In genomic region chr21:43644609-43645008, GRCh38 we compare ENCODE assay signal across 13 cellular contexts. TPM values are rescaled to one million over a fixed set of nuclear protein-coding genes. Genes with fewer than 3 reads are reported as not detected.
DNase-seq lines count a peak whose midpoint lies in the region; ATAC-seq and TF ChIP-seq lines count a peak whose summit lies in the region.
"Had no signal": no experiment of that assay in that cellular context is flagged by ENCODE, and none has a peak within 500 bp of the region (broad histone marks: within the 10 kb centered on the region; RNA-seq: fewer than 3 reads in every experiment).

No MANE protein-coding gene starts in this region.

- no peak for TF ChIP-seq CTCF in choroid plexus epithelial cell (conservative IDR thresholded peaks at IDR 0.05; ENCODE audit: low read depth, low read length)
- no peak for TF ChIP-seq CTCF in CD14-positive monocyte (IDR thresholded peaks at IDR 0.05)

- no peak overlapping the region for H3K18ac ChIP-seq in mesenchymal stem cell (ENCODE audit: low read depth in 1 of 2, low read length in 2 of 2)

- H2AK5ac ChIP-seq in mesenchymal stem cell (ENCODE audit: low read length, severe bottlenecking): no peak overlapping the region

- no peak overlapping the region for H3K4me2 ChIP-seq in mesenchymal stem cell (ENCODE audit: low read length, poor library complexity, severe bottlenecking)

- H3K9ac ChIP-seq in mesenchymal stem cell (ENCODE audit: low read length): peak overlapping the region; percentile 83

- H3K4me3 ChIP-seq in choroid plexus epithelial cell (ENCODE audit: low read depth, low read length): no peak overlapping the region
- H3K4me3 ChIP-seq in mesenchymal stem cell (ENCODE audit: insufficient read depth in 1 of 2, low read depth in 1 of 2, low read length in 2 of 2): no peak overlapping the region

- H2AFZ ChIP-seq in mesenchymal stem cell (ENCODE audit: low read depth, low read length): no peak overlapping the region

- no peaks in the 10 kb centered on the region for H3K9me3 ChIP-seq in mesenchymal stem cell (ENCODE audit: control insufficient read depth, low read length)

- no peaks in the 10 kb centered on the region for H3K36me3 Mint-ChIP-seq in CD14-positive monocyte
- H3K36me3 Mint-ChIP-seq: IgD-negative memory B cell had no signal

- DNase-seq in AG20443 (ENCODE audit: low spot score) (peak; percentile 35), NCI-H446 treated with DMSO at 0.1 percent for 48 hours (lab: John Stamatoyannopoulos, UW) (peak; percentile 9), choroid plexus epithelial cell (ENCODE audit: low read depth) (peak; percentile 61), mesenchymal stem cell (peak; percentile 79), NCI-H2227 (lab: John Stamatoyannopoulos, UW; ENCODE audit: unreplicated experiment) (no peak), GF-D8 (lab: John Stamatoyannopoulos, UW) (no peak), CD14-positive monocyte (ENCODE audit: low spot score) (no peak)
- DNase-seq: NCI-H345, nephron progenitor cell had no signal

- no peak overlapping the region for H2BK15ac ChIP-seq in mesenchymal stem cell (ENCODE audit: low read depth, poor library complexity, severe bottlenecking)

- H3K4me3 Mint-ChIP-seq in CD14-positive monocyte: no peak overlapping the region
- H3K4me3 Mint-ChIP-seq: IgD-negative memory B cell, nephron progenitor cell had no signal

- H3K36me3 ChIP-seq in mesenchymal stem cell (ENCODE audit: control insufficient read depth in 1 of 2, insufficient read depth in 2 of 2, low read depth in 1 of 2, low read length in 2 of 2): no peaks in the 10 kb centered on the region

- 56% methylated on average over 6 of the region's 6 CpGs for WGBS in mesenchymal stem cell

- peaks cover 1 to 4% (median 3%) of the 10 kb centered on the region in 3 donors for H3K27me3 Mint-ChIP-seq in CD14-positive monocyte (ENCODE audit: low read depth in 3 of 3)

- H4K8ac ChIP-seq in mesenchymal stem cell (ENCODE audit: low read length): no peak overlapping the region

- H4K91ac ChIP-seq in mesenchymal stem cell (ENCODE audit: low read length): no peak overlapping the region

- no peak overlapping the region for H3K4ac ChIP-seq in mesenchymal stem cell (ENCODE audit: low read depth in 1 of 2, low read length in 2 of 2)

- peaks cover 28% of the 10 kb centered on the region for H3K4me1 Mint-ChIP-seq in CD14-positive monocyte

- H3K14ac ChIP-seq in mesenchymal stem cell (ENCODE audit: low read length in 2 of 2): no peak overlapping the region

- H3K27ac ChIP-seq in mesenchymal stem cell (ENCODE audit: low read length, poor library complexity, severe bottlenecking): no peak overlapping the region
- H3K27ac ChIP-seq: C4-2B had no signal

- H2BK5ac ChIP-seq in mesenchymal stem cell (ENCODE audit: low read depth, low read length, poor library complexity, severe bottlenecking): no peak overlapping the region

- H3K23ac ChIP-seq in mesenchymal stem cell (ENCODE audit: low read length in 2 of 2): no peak overlapping the region

- peaks cover 0 to 2% (median 0%) of the 10 kb centered on the region in 7 donors for H3K9me3 Mint-ChIP-seq in CD14-positive monocyte
- H3K9me3 Mint-ChIP-seq: IgD-negative memory B cell, nephron progenitor cell had no signal

- H3K27ac Mint-ChIP-seq in CD14-positive monocyte: no peak overlapping the region
- H3K27ac Mint-ChIP-seq: IgD-negative memory B cell, nephron progenitor cell had no signal

- H3K79me1 ChIP-seq in mesenchymal stem cell (replicated peaks; ENCODE audit: low read length, poor library complexity, severe bottlenecking): no peaks in the 10 kb centered on the region

- intact Hi-C loops in CD14-positive monocyte (cut with micrococcal nuclease): loop anchor here in 1 of 2 donors (10.0 kb wide), 2 partner anchors 290 to 720 kb away; partner anchors contain the start of gene ERVH48-1

- no peak for ATAC-seq in HG03139 (IDR thresholded peaks at IDR 0.05; ENCODE audit: unreplicated experiment)
- ATAC-seq: Right ventricle myocardium inferior had no signal

- H2BK120ac ChIP-seq in mesenchymal stem cell (ENCODE audit: low read depth, low read length): no peak overlapping the region

- no peaks in the 10 kb centered on the region for H3K27me3 ChIP-seq in mesenchymal stem cell (ENCODE audit: control insufficient read depth in 1 of 2, insufficient read depth in 1 of 2, low read length in 2 of 2)

- H2BK12ac ChIP-seq in mesenchymal stem cell (ENCODE audit: low read length in 2 of 2): peak overlapping the region in 1 of 2 experiments; percentile 26

- H3K4me1 ChIP-seq in mesenchymal stem cell (ENCODE audit: control insufficient read depth, insufficient read depth, low read depth, low read length): peaks cover 4% of the 10 kb centered on the region

RNA-seq across cellular contexts. Expression of gene HSF2BP, which starts 14.7 kb away (rescaled TPM):
- polyA plus RNA-seq in mesenchymal stem cell (2013, experiment 1 of 2): 1.0 TPM
- 0.82 TPM for polyA plus RNA-seq in mesenchymal stem cell (2013, experiment 2 of 2)
- under 1 TPM in 1 of 2 donors, not detected in 1; 0.20 TPM for polyA plus RNA-seq in CD14-positive monocyte

RNA-seq across cellular contexts. Expression of gene RRP1B, which starts 14.8 kb away (rescaled TPM):
- 15.6 TPM for polyA plus RNA-seq in mesenchymal stem cell (2013, experiment 1 of 2)
- 15.9 TPM for polyA plus RNA-seq in mesenchymal stem cell (2013, experiment 2 of 2)
- 1 to 10 TPM; 4.5 to 6.1 TPM for polyA plus RNA-seq in CD14-positive monocyte

Comparison
In these comparisons a context has a peak if more than half of its experiments do, and no peak if none do; other contexts are left out.
1. DNase-seq: peak in AG20443 (single experiment), NCI-H446 treated with DMSO at 0.1 percent for 48 hours (single experiment), choroid plexus epithelial cell (single experiment) and mesenchymal stem cell (single experiment); none in NCI-H2227 (single experiment), GF-D8 (single experiment) and CD14-positive monocyte (single experiment).